ENCODE assay signal across 6 cellular contexts in the genomic region with DNA sequence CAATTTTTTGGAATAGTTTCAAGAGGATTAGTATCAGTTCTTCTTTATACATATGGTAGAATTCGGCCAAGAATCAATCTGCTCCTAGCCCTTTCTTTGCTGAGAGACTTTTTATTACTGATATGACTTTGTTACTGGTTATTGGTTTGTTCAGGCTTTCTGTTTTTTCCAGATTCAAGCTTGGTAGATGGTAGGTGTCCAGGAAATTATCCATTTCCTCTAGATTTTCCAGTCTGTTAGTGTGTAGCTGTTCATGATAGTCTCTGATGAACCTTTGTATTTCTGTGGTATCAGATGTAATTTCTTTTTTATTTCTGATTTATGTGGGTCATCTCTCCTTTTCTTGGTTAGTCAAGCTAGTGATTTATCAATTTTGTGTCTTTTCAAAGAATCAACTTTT.
"Had no signal": no experiment of that assay in that cellular context is flagged by ENCODE, and none has a peak within 500 bp of the region (broad histone marks: within the 10 kb centered on the region; RNA-seq: fewer than 3 reads in every experiment).

No MANE protein-coding gene starts in this region.

- H3K4me3 ChIP-seq: GM12878 had no signal

- FAIRE-seq: G401.6, GM12892, GM18507, GM19239 had no signal

- DNase-seq: GF-D8 had no signal
